8 cellular contexts compared by ENCODE assay signal in genomic region chr1:14599173-14599754, GRCh38. TPM values are rescaled to one million over a fixed set of nuclear protein-coding genes. Genes with fewer than 3 reads are reported as not detected.
DNase-seq lines count a peak whose midpoint lies in the region; ATAC-seq and TF ChIP-seq lines count a peak whose summit lies in the region.

No MANE protein-coding gene starts in this region.

- no peaks in the 10 kb centered on the region for H3K36me3 Mint-ChIP-seq in T-cell
- H3K36me3 Mint-ChIP-seq in activated CD4-positive, alpha-beta memory T cell treated with anti-CD3 and anti-CD28 coated beads for 36 hours: no peaks in the 10 kb centered on the region

- H3K9ac ChIP-seq in SK-N-MC (ENCODE audit: insufficient read length): no peak overlapping the region

- no peaks in the 10 kb centered on the region for H3K9me2 ChIP-seq in hepatocyte (replicated peaks; ENCODE audit: insufficient read depth)

- peak overlapping the region; percentile 98 for H3K4me2 ChIP-seq in hepatocyte

- H3K36me3 ChIP-seq in SK-N-MC (ENCODE audit: insufficient read depth, low read length) (no peaks in the 10 kb centered on the region), hepatocyte (replicated peaks; ENCODE audit: insufficient read depth, low read depth) (no peaks in the 10 kb centered on the region), right lobe of liver (no peaks in the 10 kb centered on the region)

- no peak overlapping the region for H3K4me3 Mint-ChIP-seq in T-cell
- H3K4me3 Mint-ChIP-seq in activated CD4-positive, alpha-beta memory T cell treated with anti-CD3 and anti-CD28 coated beads for 36 hours: no peak overlapping the region

- H2AFZ ChIP-seq in hepatocyte: peak overlapping the region; percentile 93

- POLR2A ChIA-PET in T-cell (lab: Charles Lee): no interaction called here
- POLR2A ChIA-PET in activated CD4-positive, alpha-beta memory T cell treated with anti-CD3 and anti-CD28 coated beads for 36 hours (lab: Charles Lee): no interaction called here

- no peaks in the 10 kb centered on the region for H4K20me1 ChIP-seq in hepatocyte (ENCODE audit: insufficient read depth, poor library complexity, severe bottlenecking)

- no peak for TF ChIP-seq CTCF in GM13976 (IDR thresholded peaks at IDR 0.05; ENCODE audit: borderline replicate concordance, control extremely low read depth, extremely low read depth, insufficient read depth, missing control alignments)
- TF ChIP-seq CTCF in hepatocyte (IDR thresholded peaks at IDR 0.05; ENCODE audit: poor library complexity): no peak
- TF ChIP-seq CTCF in right lobe of liver (IDR thresholded peaks at IDR 0.05): no peak

- H3K4me1 ChIP-seq in hepatocyte (ENCODE audit: insufficient read depth) (peaks cover 6% of the 10 kb centered on the region), right lobe of liver (no peaks in the 10 kb centered on the region)

- no peak for TF ChIP-seq POLR2A in right lobe of liver (IDR thresholded peaks at IDR 0.05)

- CTCF ChIA-PET in T-cell (lab: Charles Lee): no interaction called here
- CTCF ChIA-PET in activated CD4-positive, alpha-beta memory T cell treated with anti-CD3 and anti-CD28 coated beads for 36 hours (lab: Charles Lee): no interaction called here

- peaks cover 55 to 56% of the 10 kb centered on the region in 2 donors for H3K27me3 Mint-ChIP-seq in T-cell
- H3K27me3 Mint-ChIP-seq in activated CD4-positive, alpha-beta memory T cell treated with anti-CD3 and anti-CD28 coated beads for 36 hours: peaks cover 49% of the 10 kb centered on the region

- H3K9me3 Mint-ChIP-seq in T-cell: no peaks in the 10 kb centered on the region
- no peaks in the 10 kb centered on the region for H3K9me3 Mint-ChIP-seq in activated CD4-positive, alpha-beta memory T cell treated with anti-CD3 and anti-CD28 coated beads for 36 hours

- H3K27me3 ChIP-seq in hepatocyte (peaks cover 38% of the 10 kb centered on the region), right lobe of liver (peaks cover 0 to 21% of the 10 kb centered on the region in 2 donors)

- H3K4me3 ChIP-seq in SK-N-MC: peak overlapping the region; percentile 68
- H3K4me3 ChIP-seq in hepatocyte: peak overlapping the region; percentile 81
- peak overlapping the region; percentile 11 for H3K4me3 ChIP-seq in skeletal muscle cell (ENCODE audit: low read depth, low read length)
- H3K4me3 ChIP-seq in right lobe of liver: no peak overlapping the region

- no peaks in the 10 kb centered on the region for H3K79me2 ChIP-seq in hepatocyte

- in situ Hi-C loops in GM13976 (cut with MboI; ENCODE audit: low sequenced_read_pairs, unreplicated experiment): no loop called here

- DNase-seq in GM13976 (ENCODE audit: low spot score) (peak; percentile 46), SK-N-MC (ENCODE audit: low read depth, low spot score) (no peak), hepatocyte (ENCODE audit: low spot score) (peak; percentile 28), skeletal muscle cell (ENCODE audit: low read depth) (no peak), NCI-H2107 treated with DMSO at 0.1 percent for 48 hours (lab: John Stamatoyannopoulos, UW; ENCODE audit: unreplicated experiment) (no peak), right lobe of liver (no peak), T-cell (no peak)
- DNase-seq in activated CD4-positive, alpha-beta memory T cell treated with anti-CD3 and anti-CD28 coated beads for 36 hours: no peak

- WGBS in hepatocyte (ENCODE audit: low lambda C conversion rate, missing lambda C conversion rate): 2% methylated on average over 37 of the region's 45 CpGs
- 0% methylated on average over 5 of the region's 45 CpGs for WGBS in right lobe of liver (ENCODE audit: insufficient coverage, low coverage, low lambda C conversion rate, missing lambda C conversion rate)

- ATAC-seq in right lobe of liver (no peak), T-cell (replicated peaks in 1 of 4) (no peak)

- intact Hi-C loops in right lobe of liver (cut with DNase I): no loop called here
- intact Hi-C loops in activated CD4-positive, alpha-beta memory T cell treated with anti-CD3 and anti-CD28 coated beads for 36 hours (cut with micrococcal nuclease): no loop called here

- H3K27ac ChIP-seq in SK-N-MC: no peak overlapping the region
- peak overlapping the region; percentile 86 for H3K27ac ChIP-seq in hepatocyte
- H3K27ac ChIP-seq in right lobe of liver: no peak overlapping the region

- H3K9me3 ChIP-seq in SK-N-MC (ENCODE audit: low read depth, low read length) (no peaks in the 10 kb centered on the region), hepatocyte (ENCODE audit: low read depth) (no peaks in the 10 kb centered on the region), right lobe of liver (no peaks in the 10 kb centered on the region)

- H3K27ac Mint-ChIP-seq in T-cell: no peak overlapping the region
- H3K27ac Mint-ChIP-seq in activated CD4-positive, alpha-beta memory T cell treated with anti-CD3 and anti-CD28 coated beads for 36 hours: no peak overlapping the region

- peaks cover 0 to 4% (median 0%) of the 10 kb centered on the region in 3 donors for H3K4me1 Mint-ChIP-seq in T-cell
- no peaks in the 10 kb centered on the region for H3K4me1 Mint-ChIP-seq in activated CD4-positive, alpha-beta memory T cell treated with anti-CD3 and anti-CD28 coated beads for 36 hours (ENCODE audit: low read depth)

RNA-seq across cellular contexts. Expression of gene KAZN, which starts 0.8 kb away (rescaled TPM):
- 7.9 and 9.3 TPM in 2 replicates for total RNA-seq in hepatocyte
- 10.8 and 15.6 TPM in 2 replicates for polyA plus RNA-seq in hepatocyte
- 1 to 10 TPM; 1.5 to 7.2 (median 2.7) TPM for total RNA-seq in right lobe of liver
- total RNA-seq in T-cell: under 1 TPM; 0.18 to 0.58 (median 0.30) TPM
- total RNA-seq in activated CD4-positive, alpha-beta memory T cell treated with anti-CD3 and anti-CD28 coated beads for 36 hours: under 1 TPM; 0.31 to 0.33 TPM

Comparison
In these comparisons a context has a peak if more than half of its experiments do, and no peak if none do; other contexts are left out.
1. DNase-seq: peak in GM13976 (single experiment) and hepatocyte (single experiment); none in SK-N-MC (single experiment), skeletal muscle cell (single experiment), NCI-H2107 treated with DMSO at 0.1 percent for 48 hours (single experiment), right lobe of liver (0 of 3), T-cell (0 of 34) and activated CD4-positive, alpha-beta memory T cell treated with anti-CD3 and anti-CD28 coated beads for 36 hours (single experiment).
2. H3K4me3 ChIP-seq: peak in SK-N-MC (single experiment), hepatocyte (single experiment) and skeletal muscle cell (single experiment); none in right lobe of liver (0 of 3).